ENCODE assay signal across 8 cellular contexts in genomic region chr1:62384276-62385005, GRCh38. TPM values are rescaled to one million over a fixed set of nuclear protein-coding genes. Genes with fewer than 3 reads are reported as not detected.
A peak's percentile ranks its signal among the peaks of the same experiment; 100 is the strongest.
DNase-seq lines count a peak whose midpoint lies in the region; ATAC-seq, FAIRE-seq and TF ChIP-seq lines count a peak whose summit lies in the region.
"Had no signal": no experiment of that assay in that cellular context is flagged by ENCODE, and none has a peak within 500 bp of the region (broad histone marks: within the 10 kb centered on the region; RNA-seq: fewer than 3 reads in every experiment).

No MANE protein-coding gene starts in this region.

- H3K27me3 ChIP-seq in foreskin keratinocyte = peaks cover 7% of the 10 kb centered on the region

- FAIRE-seq in HTR-8/SVneo (lab: Jason Lieb, UNC) = no peak

- H3K36me3 Mint-ChIP-seq in natural killer cell = no peaks in the 10 kb centered on the region

- H3K9me3 Mint-ChIP-seq in natural killer cell = no peaks in the 10 kb centered on the region

- TF ChIP-seq CTCF in foreskin keratinocyte (conservative IDR thresholded peaks at IDR 0.05) (no peak), natural killer cell (IDR thresholded peaks at IDR 0.05) (no peak)

- H3K27ac Mint-ChIP-seq in natural killer cell = no peak overlapping the region

- peaks cover 4% of the 10 kb centered on the region for H3K4me1 ChIP-seq in foreskin keratinocyte

- no peak overlapping the region for H3K4me3 Mint-ChIP-seq in natural killer cell

- DNase-seq in HTR-8/SVneo (ENCODE audit: insufficient read length, low spot score) (peak; percentile 22), OCI-M1 (lab: John Stamatoyannopoulos, UW) (peak; percentile 12), foreskin keratinocyte (peak; percentile 35 to 62), substantia nigra (lab: John Stamatoyannopoulos, UW) (peak in 6 of 49 donors; percentile 4 to 26 (median 14)), natural killer cell (no peak)
- DNase-seq: posterior cingulate gyrus had no signal

- intact Hi-C loops in natural killer cell (cut with micrococcal nuclease) = no loop called here

- H3K4me1 Mint-ChIP-seq in natural killer cell = no peaks in the 10 kb centered on the region

- H3K27me3 Mint-ChIP-seq in natural killer cell (ENCODE audit: low read depth in 2 of 2) = no peaks in the 10 kb centered on the region

- no peak for ATAC-seq in foreskin keratinocyte
- no peak for ATAC-seq in GM18520 (IDR thresholded peaks at IDR 0.05; ENCODE audit: unreplicated experiment)
- no peak for ATAC-seq in natural killer cell
- ATAC-seq in HG02973 (IDR thresholded peaks at IDR 0.05; ENCODE audit: unreplicated experiment) = no peak

- H3K27ac ChIP-seq in foreskin keratinocyte = no peak overlapping the region
- H3K27ac ChIP-seq in substantia nigra (ENCODE audit: low read depth, low read length, poor library complexity, severe bottlenecking) = peak overlapping the region; percentile 48

RNA-seq across cellular contexts. Expression of gene USP1, which starts 52.4 kb away (rescaled TPM):
- total RNA-seq in foreskin keratinocyte = 42.7 and 49.2 TPM in 2 replicates
- 15.4 and 21.1 TPM in 2 replicates for polyA plus RNA-seq in foreskin keratinocyte
- 10 to 100 TPM; 22.1 to 34.0 (median 26.8) TPM for total RNA-seq in natural killer cell
